8 cellular contexts compared by ENCODE assay signal in the genomic region with DNA sequence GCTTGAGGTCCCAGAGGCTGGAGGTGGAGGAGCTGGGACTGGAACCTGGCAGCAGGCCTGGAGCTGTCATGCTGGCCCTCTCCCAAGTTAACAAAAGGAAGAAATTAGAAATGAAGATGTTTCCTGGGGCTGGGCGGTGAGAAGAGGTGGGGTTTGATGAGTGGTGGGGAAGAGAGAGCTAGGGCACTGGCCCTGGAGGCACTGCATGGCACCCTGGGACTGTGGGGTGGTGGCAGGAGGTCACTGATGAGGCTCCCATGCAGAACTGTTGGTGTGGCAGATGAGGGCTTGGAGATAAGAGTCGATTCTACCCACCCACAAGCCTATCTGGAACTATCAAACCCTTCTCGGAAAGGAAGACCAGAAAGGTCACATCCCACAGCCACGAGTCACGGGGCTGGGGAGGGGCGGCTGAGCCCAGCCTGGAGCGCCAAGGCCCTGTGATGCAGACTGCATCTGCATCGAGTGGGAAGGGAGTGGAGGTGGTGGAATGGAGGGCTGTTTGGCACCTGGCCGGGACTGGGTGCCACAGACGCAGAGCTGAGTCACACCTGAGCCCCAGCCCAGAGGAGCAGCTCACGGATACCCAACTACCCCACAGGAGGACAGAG. TPM values are rescaled to one million over a fixed set of nuclear protein-coding genes. Genes with fewer than 3 reads are reported as not detected.
DNase-seq lines count a peak whose midpoint lies in the region; ATAC-seq lines count a peak whose summit lies in the region.

No MANE protein-coding gene starts in this region.

- no peak overlapping the region for H3K4me3 ChIP-seq in CD4-positive, CD25-positive, alpha-beta regulatory T cell (ENCODE audit: low read depth, low read length)

- POLR2A ChIA-PET in naive thymus-derived CD8-positive, alpha-beta T cell (lab: Charles Lee), result interaction anchor here (0.6 kb wide), 1 partner anchor 48 kb away, joined by 3 read pairs; no protein-coding TSS in a partner anchor

- no peaks in the 10 kb centered on the region for H3K4me1 ChIP-seq in CD4-positive, CD25-positive, alpha-beta regulatory T cell (ENCODE audit: control insufficient read depth, insufficient read depth, low read length, poor library complexity, severe bottlenecking)

- H3K27ac ChIP-seq in CD4-positive, CD25-positive, alpha-beta regulatory T cell (ENCODE audit: insufficient read depth, low read length, poor library complexity, severe bottlenecking), result no peak overlapping the region
- H3K27ac ChIP-seq in angular gyrus (ENCODE audit: low read depth, low read length), result peak overlapping the region; percentile 56

- H3K36me3 ChIP-seq in CD4-positive, CD25-positive, alpha-beta regulatory T cell (ENCODE audit: control insufficient read depth, insufficient read depth, low read length), result peaks cover 2% of the 10 kb centered on the region

- peaks cover 0 to 11% (median 11%) of the 10 kb centered on the region in 4 donors for H3K4me1 Mint-ChIP-seq in CD4-positive, CD25-positive, alpha-beta regulatory T cell
- peaks cover 2 to 16% (median 9%) of the 10 kb centered on the region in 4 donors for H3K4me1 Mint-ChIP-seq in naive thymus-derived CD8-positive, alpha-beta T cell

- peak in 1 of 3 donors; percentile 66 for DNase-seq in CD4-positive, CD25-positive, alpha-beta regulatory T cell
- DNase-seq in NCI-H2029 treated with DMSO at 0.1 percent for 48 hours (lab: John Stamatoyannopoulos, UW) (peak; percentile 31), NCI-H524 (lab: John Stamatoyannopoulos, UW) (no peak), NCI-H1092 treated with DMSO at 0.1 percent for 48 hours (lab: John Stamatoyannopoulos, UW) (no peak), NCI-H2227 treated with DMSO at 0.1 percent for 48 hours (lab: John Stamatoyannopoulos, UW) (no peak)
- no peak for DNase-seq in naive thymus-derived CD8-positive, alpha-beta T cell

- no peaks in the 10 kb centered on the region for H3K27me3 ChIP-seq in CD4-positive, CD25-positive, alpha-beta regulatory T cell (ENCODE audit: control insufficient read depth, insufficient read depth, low read length)

- H3K9me3 ChIP-seq in CD4-positive, CD25-positive, alpha-beta regulatory T cell (ENCODE audit: control insufficient read depth in 2 of 2, low read length in 2 of 2), result no peaks in the 10 kb centered on the region

- peaks cover 8% of the 10 kb centered on the region for H3K36me3 Mint-ChIP-seq in CD4-positive, CD25-positive, alpha-beta regulatory T cell
- peaks cover 0 to 40% (median 3%) of the 10 kb centered on the region in 3 donors for H3K36me3 Mint-ChIP-seq in naive thymus-derived CD8-positive, alpha-beta T cell

- H3K27me3 Mint-ChIP-seq in CD4-positive, CD25-positive, alpha-beta regulatory T cell, result no peaks in the 10 kb centered on the region
- H3K27me3 Mint-ChIP-seq in naive thymus-derived CD8-positive, alpha-beta T cell, result no peaks in the 10 kb centered on the region

- H3K27ac Mint-ChIP-seq in CD4-positive, CD25-positive, alpha-beta regulatory T cell, result peak overlapping the region in 1 of 3 donors; percentile 80
- H3K27ac Mint-ChIP-seq in naive thymus-derived CD8-positive, alpha-beta T cell, result peak overlapping the region in 7 of 10 donors; percentile 22 to 74 (median 44)

- peak overlapping the region in 1 of 4 donors; percentile 39 for H3K4me3 Mint-ChIP-seq in CD4-positive, CD25-positive, alpha-beta regulatory T cell
- H3K4me3 Mint-ChIP-seq in naive thymus-derived CD8-positive, alpha-beta T cell, result peak overlapping the region in 1 of 10 donors; percentile 19

- no peaks in the 10 kb centered on the region for H3K9me3 Mint-ChIP-seq in CD4-positive, CD25-positive, alpha-beta regulatory T cell
- no peaks in the 10 kb centered on the region for H3K9me3 Mint-ChIP-seq in naive thymus-derived CD8-positive, alpha-beta T cell

- ATAC-seq in CD4-positive, CD25-positive, alpha-beta regulatory T cell (ENCODE audit: low read depth in 2 of 2), result peak; percentile 26 to 31
- no peak for ATAC-seq in naive thymus-derived CD8-positive, alpha-beta T cell
- ATAC-seq in GM21367 (IDR thresholded peaks at IDR 0.05; ENCODE audit: unreplicated experiment), result no peak

RNA-seq across cellular contexts. Expression of a gene that starts 29.4 kb away (rescaled TPM):
- 34.5 TPM for total RNA-seq in CD4-positive, CD25-positive, alpha-beta regulatory T cell
- 10 to 100 TPM; 62.0 to 66.7 (median 65.3) TPM for polyA plus RNA-seq in CD4-positive, CD25-positive, alpha-beta regulatory T cell
- 10 to 100 TPM; 34.1 to 34.8 TPM for total RNA-seq in naive thymus-derived CD8-positive, alpha-beta T cell
- polyA plus RNA-seq in naive thymus-derived CD8-positive, alpha-beta T cell, result 10 to 100 TPM; 51.9 to 57.5 (median 53.9) TPM

RNA-seq across cellular contexts. Expression of a gene that starts 29.6 kb away (rescaled TPM):
- 3.7 TPM for total RNA-seq in CD4-positive, CD25-positive, alpha-beta regulatory T cell
- polyA plus RNA-seq in CD4-positive, CD25-positive, alpha-beta regulatory T cell, result 1 to 10 TPM; 1.1 to 4.8 (median 3.1) TPM
- 10 to 100 TPM in 1 of 2 experiments, 1 to 10 TPM in 1; 8.3 to 10.5 TPM for total RNA-seq in naive thymus-derived CD8-positive, alpha-beta T cell
- polyA plus RNA-seq in naive thymus-derived CD8-positive, alpha-beta T cell, result 1 to 10 TPM; 2.4 to 4.0 (median 2.5) TPM

Comparison
In these comparisons a context has a peak if more than half of its experiments do, and no peak if none do; other contexts are left out.
1. ATAC-seq: peak in CD4-positive, CD25-positive, alpha-beta regulatory T cell (2 of 2); none in naive thymus-derived CD8-positive, alpha-beta T cell (0 of 2) and GM21367 (single experiment).